Comparison of ENCODE assay signal across 32 cellular contexts in the genomic region with DNA sequence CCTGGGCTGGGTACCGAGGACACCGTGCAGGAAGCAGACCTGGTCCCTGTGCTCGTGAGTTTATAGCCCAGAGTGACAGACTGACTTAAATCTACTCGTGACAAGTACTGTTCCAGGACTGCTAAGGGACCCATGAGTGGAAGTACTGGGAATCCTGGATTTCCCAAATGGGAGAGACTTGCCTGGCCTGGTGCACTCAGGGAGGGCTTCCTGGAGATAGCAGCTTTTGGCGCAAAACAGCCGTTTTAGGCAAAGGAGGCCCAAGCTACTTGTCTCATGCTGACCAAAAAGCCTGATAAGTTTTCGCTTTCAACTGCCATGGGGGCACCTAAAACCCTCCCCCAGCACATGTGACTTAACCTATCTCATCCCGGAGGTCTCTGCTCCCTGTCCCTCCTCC. TPM values are rescaled to one million over a fixed set of nuclear protein-coding genes. Genes with fewer than 3 reads are reported as not detected.
"Had no signal": no experiment of that assay in that cellular context is flagged by ENCODE, and none has a peak within 500 bp of the region (broad histone marks: within the 10 kb centered on the region; RNA-seq: fewer than 3 reads in every experiment).

No MANE protein-coding gene starts in this region.

- H3K36me3 Mint-ChIP-seq: immature natural killer cell; naive thymus-derived CD8-positive, alpha-beta T cell; neural progenitor cell had no signal

- DNase-seq: hypothalamus; immature natural killer cell; kidney; left colon; left lung; mammary epithelial cell; mesenchymal stem cell; naive thymus-derived CD8-positive, alpha-beta T cell; ovary; right lobe of liver; stimulated activated CD4-positive, alpha-beta T cell treated with anti-CD3 and anti-CD28 coated beads, Interleukin-12 subunit alpha, Interleukin-12 subunit beta, amount 100 ng/mL, for 4 hours; stimulated activated CD4-positive, alpha-beta T cell treated with anti-CD3 and anti-CD28 coated beads, Interleukin-15, amount 100 ng/mL, for 24 hours; stimulated activated CD4-positive, alpha-beta T cell treated with anti-CD3 and anti-CD28 coated beads, Interleukin-2, amount 100 ng/mL, for 24 hours; stimulated activated CD4-positive, alpha-beta T cell treated with anti-CD3 and anti-CD28 coated beads, Interleukin-4, amount 100 ng/mL, for 1 hour; stimulated activated naive CD4-positive, alpha-beta T cell; tibial artery; trophoblast cell; uterus had no signal

- FAIRE-seq: islet of Langerhans, kidney had no signal

- ATAC-seq: left colon; left lung; lower lobe of right lung; naive thymus-derived CD8-positive, alpha-beta T cell; right lobe of liver had no signal

- H3K27me3 ChIP-seq: left lung, neural progenitor cell, neutrophil, ovary, right atrium auricular region, right lobe of liver, uterus had no signal

- H3K4me3 ChIP-seq: left lung, lower lobe of right lung, neural progenitor cell, ovary, right atrium auricular region, right lobe of liver, suprapubic skin, thoracic aorta, tibial artery, uterus had no signal

- H3K4me3 Mint-ChIP-seq: immature natural killer cell; naive thymus-derived CD8-positive, alpha-beta T cell; nephron; stimulated activated naive CD8-positive, alpha-beta T cell treated with anti-CD3 and anti-CD28 coated beads, Interleukin-15, Interleukin-2, amounts not matched to agents 100 ng/mL and 50 ng/mL, for 24 hours had no signal

- H3K4me2 ChIP-seq: neural progenitor cell had no signal

- H3K9ac ChIP-seq: neural progenitor cell had no signal

- H2AFZ ChIP-seq: neural progenitor cell had no signal

- H3K27ac ChIP-seq: left lung, lower lobe of right lung, neural progenitor cell, neutrophil, ovary, right atrium auricular region, right lobe of liver, suprapubic skin, thoracic aorta, tibial artery, uterus had no signal

- H3K9me3 Mint-ChIP-seq: immature natural killer cell had no signal

- H3K4me1 ChIP-seq: left lung, lower lobe of right lung, right atrium auricular region, right lobe of liver, suprapubic skin, tibial artery, uterus had no signal

- H3K36me3 ChIP-seq: lower lobe of right lung, neural progenitor cell, ovary, right atrium auricular region, right lobe of liver, suprapubic skin, thoracic aorta, tibial artery, uterus had no signal

- H3K9me3 ChIP-seq: left lung, lower lobe of right lung, neutrophil, ovary, right atrium auricular region, right lobe of liver, suprapubic skin, thoracic aorta, tibial artery, uterus had no signal

- H3K27ac Mint-ChIP-seq: immature natural killer cell; naive thymus-derived CD8-positive, alpha-beta T cell; nephron; neural progenitor cell; progenitor cell of endocrine pancreas; stimulated activated naive CD8-positive, alpha-beta T cell treated with anti-CD3 and anti-CD28 coated beads, Interleukin-15, Interleukin-2, amounts not matched to agents 100 ng/mL and 50 ng/mL, for 24 hours had no signal

- H3K4me1 Mint-ChIP-seq: immature natural killer cell had no signal

RNA-seq across cellular contexts. Expression of gene ATP2C2, which starts 51.4 kb away (rescaled TPM):
- total RNA-seq: naive thymus-derived CD8-positive, alpha-beta T cell; pulmonary artery endothelial cell; renal cortical epithelial cell; right atrium auricular region; skeletal muscle tissue; subcutaneous adipose tissue had no signal
- polyA plus RNA-seq: immature natural killer cell; mammary epithelial cell; naive thymus-derived CD8-positive, alpha-beta T cell had no signal
